8 cellular contexts compared by ENCODE assay signal in genomic region chr12:117188961-117189724, GRCh38. TPM values are rescaled to one million over a fixed set of nuclear protein-coding genes. Genes with fewer than 3 reads are reported as not detected.
DNase-seq lines count a peak whose midpoint lies in the region; ATAC-seq and TF ChIP-seq lines count a peak whose summit lies in the region.

No MANE protein-coding gene starts in this region.

- peaks cover 22% of the 10 kb centered on the region for H3K4me1 Mint-ChIP-seq in mesothelial cell of epicardium

- peak overlapping the region; percentile 46 for H3K27ac ChIP-seq in OCI-LY7 (ENCODE audit: low read depth, low read length, poor library complexity, severe bottlenecking)
- H3K27ac ChIP-seq in transverse colon, result peak overlapping the region; percentile 81 to 87 (median 82)

- peak overlapping the region; percentile 74 for H3K9ac ChIP-seq in endocrine pancreas (ENCODE audit: control insufficient read depth, insufficient read depth, low read length)

- TF ChIP-seq CTCF in OCI-LY7 (conservative IDR thresholded peaks at IDR 0.05; ENCODE audit: low read length) (peak; percentile 45), mesothelial cell of epicardium (IDR thresholded peaks at IDR 0.05; ENCODE audit: unreplicated experiment) (no peak), transverse colon (IDR thresholded peaks at IDR 0.05) (no peak)

- in situ Hi-C loops in transverse colon (cut with MboI; ENCODE audit: low pct_ligation_motif_present in 1 of 4, low pct_unique_long_range_greater_than_20kb in 1 of 4, low sequenced_read_pairs in 3 of 4), result no loop called here

- H4K20me1 ChIP-seq in OCI-LY7 (ENCODE audit: insufficient read depth, low read length), result peaks cover 9% of the 10 kb centered on the region; the same call in 1 of the 2 replicates

- no peaks in the 10 kb centered on the region for H3K9me3 Mint-ChIP-seq in mesothelial cell of epicardium

- POLR2A ChIA-PET in OCI-LY7 (lab: Charles Lee) (no interaction called here), HEK293T (lab: Yijun Ruan, JAX) (no interaction called here)

- peak; percentile 49 for DNase-seq in GM03348 (ENCODE audit: low spot score)
- DNase-seq in OCI-LY7 (ENCODE audit: low spot score), result no peak
- DNase-seq in mesothelial cell of epicardium (ENCODE audit: low spot score in 2 of 2, unreplicated experiment in 2 of 2), result peak in 1 of 2 experiments; percentile 41
- DNase-seq in transverse colon, result no peak
- no peak for DNase-seq in HEK293T (ENCODE audit: extremely low spot score)
- no peak for DNase-seq in iPS-NIHi7 (ENCODE audit: extremely low spot score)

- TF ChIP-seq POLR2A in transverse colon (IDR thresholded peaks at IDR 0.05), result no peak

- CTCF ChIA-PET in OCI-LY7 (lab: Charles Lee; ENCODE audit: unreplicated experiment), result no interaction called here
- CTCF ChIA-PET in HEK293T (lab: Yijun Ruan, JAX), result interaction anchor here (0.6 kb wide), 1 partner anchor 1710 kb away, joined by 3 read pairs; no protein-coding TSS in a partner anchor

- WGBS in transverse colon (ENCODE audit: low coverage in 1 of 2), 2 donors, result 56 to 64% methylated on average over 3 to 25 of the region's 25 CpGs

- H3K36me3 ChIP-seq in OCI-LY7 (ENCODE audit: insufficient read depth, low read length) (peaks cover 48% of the 10 kb centered on the region), endocrine pancreas (ENCODE audit: control insufficient read depth, insufficient read depth, low read length) (no peaks in the 10 kb centered on the region), transverse colon (peaks cover 0 to 23% (median 6%) of the 10 kb centered on the region in 4 donors)

- no peaks in the 10 kb centered on the region for H3K9me2 ChIP-seq in OCI-LY7 (ENCODE audit: insufficient read depth, low read length)

- H3K27me3 Mint-ChIP-seq in mesothelial cell of epicardium (ENCODE audit: low read depth), result no peaks in the 10 kb centered on the region

- peak overlapping the region; percentile 84 for H3K27ac Mint-ChIP-seq in mesothelial cell of epicardium

- no peak for ATAC-seq in GM18517 (IDR thresholded peaks at IDR 0.05; ENCODE audit: unreplicated experiment)

- H3K79me2 ChIP-seq in OCI-LY7 (ENCODE audit: insufficient read depth, low read depth, low read length), result peaks cover 25% of the 10 kb centered on the region

- H3K4me3 Mint-ChIP-seq in mesothelial cell of epicardium, result peak overlapping the region; percentile 93

- H3K4me2 ChIP-seq in OCI-LY7 (ENCODE audit: low read length), result peak overlapping the region; percentile 85

- peak overlapping the region; percentile 87 for H3K4me3 ChIP-seq in OCI-LY7 (ENCODE audit: low read depth, low read length, poor library complexity, severe bottlenecking)
- H3K4me3 ChIP-seq in endocrine pancreas (ENCODE audit: control insufficient read depth, insufficient read depth, low read length), result peak overlapping the region; percentile 77
- H3K4me3 ChIP-seq in transverse colon, result peak overlapping the region; percentile 68 to 93 (median 82)

- intact Hi-C loops in OCI-LY7 (cut with micrococcal nuclease; ENCODE audit: unreplicated experiment), result no loop called here
- intact Hi-C loops in transverse colon (cut with DNase I; ENCODE audit: low total_unique reads), result no loop called here

- peak overlapping the region; percentile 69; the same call in 1 of the 2 replicates for H2AFZ ChIP-seq in OCI-LY7 (ENCODE audit: low read length)

- BruUV-seq in OCI-LY7 (replicated peaks; lab: Mats Ljungman, UMichigan), result no TSS peak

- no peaks in the 10 kb centered on the region for H3K27me3 ChIP-seq in endocrine pancreas (ENCODE audit: control insufficient read depth, insufficient read depth, low read length)
- H3K27me3 ChIP-seq in transverse colon, result no peaks in the 10 kb centered on the region

- H3K4me1 ChIP-seq in OCI-LY7 (ENCODE audit: insufficient read depth, low read length, poor library complexity, severe bottlenecking) (peaks cover 11% of the 10 kb centered on the region), endocrine pancreas (ENCODE audit: control insufficient read depth, insufficient read depth, low read length) (no peaks in the 10 kb centered on the region), transverse colon (peaks cover 0 to 17% (median 10%) of the 10 kb centered on the region in 4 donors)

- TF ChIP-seq EP300 in transverse colon (IDR thresholded peaks at IDR 0.05; ENCODE audit: low read depth), result no peak

- H3K9me3 ChIP-seq in OCI-LY7 (ENCODE audit: low read length) (0 out of 2 replicates have a peak, but pooled peaks cover 3% of the 10 kb centered on the region), endocrine pancreas (ENCODE audit: control insufficient read depth, low read length) (no peaks in the 10 kb centered on the region), transverse colon (no peaks in the 10 kb centered on the region)

- H3K36me3 Mint-ChIP-seq in mesothelial cell of epicardium, result peaks cover 18% of the 10 kb centered on the region

TF ChIP-seq in HEK293T, 16 proteins besides CTCF, POLR2A, EP300 and RAD21:
- TF ChIP-seq SP1 (IDR thresholded peaks at IDR 0.05), result no peak
- TF ChIP-seq CTBP1 (IDR thresholded peaks at IDR 0.05; ENCODE audit: borderline replicate concordance), result no peak
- TF ChIP-seq ARNT (IDR thresholded peaks at IDR 0.05), result no peak
- TF ChIP-seq L3MBTL2 (conservative IDR thresholded peaks at IDR 0.05), result no peak
- TF ChIP-seq SUZ12 (IDR thresholded peaks at IDR 0.05), result no peak
- no peak for TF ChIP-seq HDGF (IDR thresholded peaks at IDR 0.05; ENCODE audit: borderline replicate concordance)
- TF ChIP-seq PKNOX1 (IDR thresholded peaks at IDR 0.05), result no peak
- no peak for TF ChIP-seq LEF1 (IDR thresholded peaks at IDR 0.05; ENCODE audit: borderline replicate concordance)
- no peak for TF ChIP-seq FOXM1 (IDR thresholded peaks at IDR 0.05; ENCODE audit: borderline replicate concordance)
- no peak for TF ChIP-seq TARDBP (IDR thresholded peaks at IDR 0.05)
- no peak for TF ChIP-seq FOXK2 (IDR thresholded peaks at IDR 0.05)

RNA-seq across cellular contexts. Expression of gene FBXO21, which starts 1.1 kb away (rescaled TPM):
- 60.8 and 94.5 TPM in 2 replicates for total RNA-seq in OCI-LY7 (2014; rRNA removed; shearing (Covaris generic))
- total RNA-seq in OCI-LY7 (2022), result 34.4 and 42.2 TPM in 2 replicates
- total RNA-seq in mesothelial cell of epicardium, result 57.5 to 65.3 TPM (median 60.5 TPM) in 3 replicates
- 10 to 100 TPM; 31.6 to 56.9 (median 36.8) TPM for total RNA-seq in transverse colon
